Comparison of ENCODE assay signal across 15 cellular contexts in the genomic region with DNA sequence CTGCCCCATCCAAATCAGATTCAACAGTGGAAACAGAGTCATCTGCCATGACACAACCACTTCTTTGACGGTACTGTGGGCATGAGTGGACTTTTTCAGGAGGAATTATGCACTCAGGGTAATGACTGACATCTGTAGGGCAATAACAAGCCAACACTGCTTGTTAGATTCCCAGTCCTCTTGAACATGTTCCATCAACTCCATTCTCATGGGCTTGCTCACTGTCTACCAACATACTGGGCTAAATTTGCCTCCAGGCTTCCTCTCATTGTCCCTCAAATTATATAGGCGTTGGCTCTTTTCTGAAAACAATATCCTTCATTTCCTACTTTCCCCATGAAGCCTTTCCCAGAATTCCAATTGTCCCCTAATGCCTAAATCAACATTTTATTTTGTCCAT. TPM values are rescaled to one million over a fixed set of nuclear protein-coding genes. Genes with fewer than 3 reads are reported as not detected.
DNase-seq lines count a peak whose midpoint lies in the region; ATAC-seq, FAIRE-seq and TF ChIP-seq lines count a peak whose summit lies in the region.
"Had no signal": no experiment of that assay in that cellular context is flagged by ENCODE, and none has a peak within 500 bp of the region (broad histone marks: within the 10 kb centered on the region; RNA-seq: fewer than 3 reads in every experiment).

No MANE protein-coding gene starts in this region.

- CTCF ChIA-PET in A549 (lab: Yijun Ruan, JAX) = interaction anchor here (0.8 to 4.8 kb wide), 11 partner anchors 8 to 481 kb away, joined by 3 to 115 read pairs (median 7); a partner anchor contains a TSS

- WGBS in A549 (ENCODE audit: missing lambda C conversion rate) = 89% methylated on average over 2 of the region's 2 CpGs
- 78 to 79% methylated on average over 2 of the region's 2 CpGs for WGBS in testis, 2 donors

- H3K4me1 ChIP-seq in A549 = peaks cover 59% of the 10 kb centered on the region
- no peaks in the 10 kb centered on the region for H3K4me1 ChIP-seq in gastrocnemius medialis
- peaks cover 6% of the 10 kb centered on the region for H3K4me1 ChIP-seq in testis
- H3K4me1 ChIP-seq: Caco-2 had no signal

- in situ Hi-C loops in gastrocnemius medialis (cut with MboI; ENCODE audit: low sequenced_read_pairs in 4 of 4) = loop anchor here in 2 of 4 donors (25.0 kb wide), 1 partner anchor 466 kb away; no protein-coding TSS in a partner anchor

- TF ChIP-seq POLR2A in A549 (IDR thresholded peaks at IDR 0.05; ENCODE audit: low read length) = no peak
- no peak for TF ChIP-seq POLR2A in gastrocnemius medialis (IDR thresholded peaks at IDR 0.05)
- TF ChIP-seq POLR2A in testis (IDR thresholded peaks at IDR 0.05) = no peak

- H3K36me3 ChIP-seq in gastrocnemius medialis (no peaks in the 10 kb centered on the region), testis (ENCODE audit: low read depth, missing control alignments) (no peaks in the 10 kb centered on the region)

- ATAC-seq in A549 (no peak), gastrocnemius medialis (no peak), GM21367 (IDR thresholded peaks at IDR 0.05; ENCODE audit: unreplicated experiment) (no peak)

- DNase-seq in A549 (ENCODE audit: low read depth in 1 of 2, low spot score in 1 of 2) (no peak), NCI-H446 (lab: John Stamatoyannopoulos, UW) (peak; percentile 67 to 78), dermis blood vessel endothelial cell (peak; percentile 53), gastrocnemius medialis (no peak), testis (no peak), GM20000 (ENCODE audit: low spot score) (no peak)
- DNase-seq: AML-193, Caco-2, EL, NCI-H1436, NCI-H2107, NCI-H2227 treated with DMSO at 0.1 percent for 48 hours, NCI-H526 had no signal

- H3K27ac ChIP-seq in A549 (peak overlapping the region; percentile 52 to 82; a peak in 5 of 6 replicates), gastrocnemius medialis (peak overlapping the region in 3 of 4 donors; percentile 9 to 35 (median 20)), testis (no peak overlapping the region)
- H3K27ac ChIP-seq: SK-N-MC had no signal

- no peak for FAIRE-seq in A549 (lab: Jason Lieb, UNC)

- H3K9me3 ChIP-seq in A549 (no peaks in the 10 kb centered on the region), gastrocnemius medialis (no peaks in the 10 kb centered on the region), testis (no peaks in the 10 kb centered on the region)
- H3K9me3 ChIP-seq: Caco-2 had no signal

- TF ChIP-seq CTCF in A549 (IDR thresholded peaks at IDR 0.05) (no peak), gastrocnemius medialis (IDR thresholded peaks at IDR 0.05 in 4 of 5, conservative IDR thresholded peaks at IDR 0.05 in 1 of 5) (no peak), testis (IDR thresholded peaks at IDR 0.05) (no peak), GM20000 (IDR thresholded peaks at IDR 0.05; ENCODE audit: extremely low read depth, missing control alignments) (no peak)

- POLR2A ChIA-PET in A549 (lab: Yijun Ruan, JAX) = interaction anchor here (1.4 kb wide), 1 partner anchor 15 kb away, joined by 4 read pairs; no protein-coding TSS in a partner anchor

- intact Hi-C loops in gastrocnemius medialis (cut with DNase I; ENCODE audit: low total_unique reads) = no loop called here
- intact Hi-C loops in testis (cut with DNase I; ENCODE audit: low total_unique reads) = no loop called here

- no peak overlapping the region for H3K4me3 ChIP-seq in A549
- no peak overlapping the region for H3K4me3 ChIP-seq in gastrocnemius medialis
- H3K4me3 ChIP-seq in testis = no peak overlapping the region
- H3K4me3 ChIP-seq: SK-N-MC had no signal

- TF ChIP-seq EP300 in A549 (IDR thresholded peaks at IDR 0.05) = no peak

- TF ChIP-seq RAD21 in A549 (conservative IDR thresholded peaks at IDR 0.05 in 1 of 2, IDR thresholded peaks at IDR 0.05 in 1 of 2) = no peak

- H3K4me2 ChIP-seq in A549 = no peak overlapping the region

- no peaks in the 10 kb centered on the region for H3K27me3 ChIP-seq in gastrocnemius medialis
- no peaks in the 10 kb centered on the region for H3K27me3 ChIP-seq in testis

TF ChIP-seq in A549, 52 proteins besides CTCF, POLR2A, EP300 and RAD21:
- TF ChIP-seq, protein P1, sequence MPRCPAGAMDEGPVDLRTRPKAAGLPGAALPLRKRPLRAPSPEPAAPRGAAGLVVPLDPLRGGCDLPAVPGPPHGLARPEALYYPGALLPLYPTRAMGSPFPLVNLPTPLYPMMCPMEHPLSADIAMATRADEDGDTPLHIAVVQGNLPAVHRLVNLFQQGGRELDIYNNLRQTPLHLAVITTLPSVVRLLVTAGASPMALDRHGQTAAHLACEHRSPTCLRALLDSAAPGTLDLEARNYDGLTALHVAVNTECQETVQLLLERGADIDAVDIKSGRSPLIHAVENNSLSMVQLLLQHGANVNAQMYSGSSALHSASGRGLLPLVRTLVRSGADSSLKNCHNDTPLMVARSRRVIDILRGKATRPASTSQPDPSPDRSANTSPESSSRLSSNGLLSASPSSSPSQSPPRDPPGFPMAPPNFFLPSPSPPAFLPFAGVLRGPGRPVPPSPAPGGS (IDR thresholded peaks at IDR 0.05) = no peak
- TF ChIP-seq CBX8 (IDR thresholded peaks at IDR 0.05) (no peak), HOXB13 (CRISPR knock-in tag; IDR thresholded peaks at IDR 0.05; ENCODE audit: low read depth) (no peak)

RNA-seq across cellular contexts. Expression of a gene that starts 43.1 kb away (rescaled TPM):
- 19.7 and 21.2 TPM in 2 replicates for polyA plus RNA-seq in A549 (2011; rRNA removed)
- 4.0 and 4.5 TPM in 2 replicates for polyA plus RNA-seq in A549 (2012; cell fraction: cytosol; rRNA removed)
- polyA plus RNA-seq in A549 (2012; cell fraction: nucleus; rRNA removed) = 1.6 and 2.4 TPM in 2 replicates
- 11.5 to 11.8 TPM (median 11.7 TPM) in 3 replicates for polyA plus RNA-seq in A549 (2017; fragmentation: RNase III; extraction: RNeasy Plus Mini Kit Qiagen cat#74134 plus additional on column Dnase treatment)
- polyA minus RNA-seq in A549 (2011; rRNA and poly(A)+ RNA removed) = 13.1 and 13.5 TPM in 2 replicates
- total RNA-seq in dermis blood vessel endothelial cell = 1.5 and 2.0 TPM in 2 replicates
- 1 to 10 TPM in 2 of 4 donors, under 1 TPM in 2; 0.62 to 1.4 (median 1.0) TPM for total RNA-seq in gastrocnemius medialis
- 10 to 100 TPM; 14.4 to 32.4 TPM for total RNA-seq in testis
- polyA plus RNA-seq in testis (ENCODE audit: insufficient read depth, low read depth, low replicate concordance) = 52.1 TPM

Comparison
In these comparisons a context has a peak if more than half of its experiments do, and no peak if none do; other contexts are left out.
1. DNase-seq: peak in NCI-H446 (2 of 2) and dermis blood vessel endothelial cell (single experiment); none in A549 (0 of 2), gastrocnemius medialis (0 of 2), testis (single experiment) and GM20000 (single experiment).
2. H3K27ac ChIP-seq: peak in A549 (2 of 2) and gastrocnemius medialis (3 of 4); none in testis (0 of 2).